ENCODE assay signal across 23 cellular contexts in the genomic region with DNA sequence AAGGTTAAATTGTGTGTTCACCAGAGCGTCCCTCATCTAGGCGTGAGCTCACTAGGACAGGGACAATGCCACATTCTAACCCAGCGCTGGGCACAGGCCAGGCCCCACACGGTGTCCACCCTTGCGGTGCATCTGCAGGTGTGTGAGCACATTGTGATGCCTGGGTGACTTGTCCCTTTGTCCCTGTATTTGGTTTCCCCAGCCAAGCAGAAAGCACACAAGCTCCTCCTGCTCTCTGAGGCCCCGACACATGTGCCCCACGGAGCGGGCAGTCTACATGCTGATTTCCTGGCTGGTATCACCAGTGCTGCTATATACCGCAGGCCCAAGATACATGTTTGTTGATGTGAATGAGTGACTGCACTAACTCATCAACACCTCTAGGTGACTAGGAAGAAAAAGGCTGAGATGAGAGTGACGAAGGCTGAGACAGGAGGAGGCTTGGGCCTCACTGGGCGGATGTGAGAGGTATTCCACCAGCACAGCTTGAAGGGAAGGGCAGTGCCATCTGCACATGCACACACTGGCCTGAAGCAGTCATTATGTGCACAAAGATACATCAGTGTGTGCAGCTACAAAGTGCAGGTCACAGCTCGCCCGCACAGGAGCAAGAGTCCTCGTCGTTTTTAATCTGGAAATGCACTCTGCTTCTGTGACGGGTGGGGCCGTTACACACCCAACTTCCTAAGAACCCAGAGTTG.
DNase-seq lines count a peak whose midpoint lies in the region; ATAC-seq and TF ChIP-seq lines count a peak whose summit lies in the region.
"Had no signal": no experiment of that assay in that cellular context is flagged by ENCODE, and none has a peak within 500 bp of the region (broad histone marks: within the 10 kb centered on the region; RNA-seq: fewer than 3 reads in every experiment).

No MANE protein-coding gene starts in this region.

- H3K4ac ChIP-seq in trophoblast cell (ENCODE audit: low read depth, low read length), result no peak overlapping the region

- H2BK5ac ChIP-seq in trophoblast cell (ENCODE audit: low read depth, low read length, poor library complexity), result no peak overlapping the region

- H3K4me1 ChIP-seq in esophagus squamous epithelium (peaks cover 3 to 30% (median 4%) of the 10 kb centered on the region in 3 donors), trophoblast cell (ENCODE audit: control insufficient read depth in 1 of 2, insufficient read depth in 2 of 2, low read length in 2 of 2) (peaks cover 12 to 16% of the 10 kb centered on the region in 2 experiments)
- H3K4me1 ChIP-seq: upper lobe of right lung had no signal

- no peak for TF ChIP-seq POLR2A in esophagus squamous epithelium (IDR thresholded peaks at IDR 0.05)

- DNase-seq in NCI-H510A treated with DMSO at 0.1 percent for 48 hours (lab: John Stamatoyannopoulos, UW) (peak; percentile 69), NCI-H510A (lab: John Stamatoyannopoulos, UW) (no peak), NCI-H2171 treated with DMSO at 0.1 percent for 48 hours (lab: John Stamatoyannopoulos, UW) (peak; percentile 89), esophagus squamous epithelium (lab: John Stamatoyannopoulos, UW) (no peak), trophoblast cell (no peak), hepatic stellate cell (ENCODE audit: low spot score) (no peak), DMS 273 treated with DMSO at 0.1 percent for 48 hours (lab: John Stamatoyannopoulos, UW) (no peak)
- DNase-seq: 8988T; activated CD4-positive, alpha-beta T cell treated with anti-CD3 and anti-CD28 coated beads, Interleukin-2, amount 50 U/mL, for 48 hours; activated CD4-positive, CD25-positive, alpha-beta regulatory T cell treated with anti-CD3 and anti-CD28 coated beads, Interleukin-2, amount 50 U/mL, for 72 hours; activated naive CD4-positive, alpha-beta T cell treated with anti-CD3 and anti-CD28 coated beads, Interleukin-2, amount 10 ng/mL, durations not matched to agents 7 days and 5 days; amniotic stem cell; C1 segment of cervical spinal cord; naive thymus-derived CD8-positive, alpha-beta T cell; NCI-H1048; NCI-H526; NK-92 treated with Interleukin-12 subunit alpha and Interleukin-12 subunit beta, amount 100 ng/mL, for 24 hours; PC-3; stimulated activated naive CD4-positive, alpha-beta T cell; T-helper 17 cell; upper lobe of right lung had no signal

- H4K8ac ChIP-seq in trophoblast cell (ENCODE audit: low read depth, low read length), result no peak overlapping the region

- peak in 1 of 6 experiments; percentile 54 for TF ChIP-seq CTCF in esophagus squamous epithelium (IDR thresholded peaks at IDR 0.05)

- H3K79me2 ChIP-seq in trophoblast cell (ENCODE audit: control insufficient read depth, insufficient read depth, low read length, poor library complexity), result no peaks in the 10 kb centered on the region

- H4K12ac ChIP-seq in trophoblast cell (ENCODE audit: low read depth, low read length), result no peak overlapping the region

- no peak overlapping the region for H3K18ac ChIP-seq in trophoblast cell (ENCODE audit: low read length)

- H3K4me2 ChIP-seq in trophoblast cell (ENCODE audit: low read length), result no peak overlapping the region

- intact Hi-C loops in esophagus squamous epithelium (cut with DNase I), result no loop called here

- H3K27ac ChIP-seq in esophagus squamous epithelium (peak overlapping the region; percentile 55 to 85 (median 69)), trophoblast cell (ENCODE audit: low read depth, low read length) (no peak overlapping the region)
- H3K27ac ChIP-seq: upper lobe of right lung had no signal

- no peaks in the 10 kb centered on the region for H3K27me3 ChIP-seq in esophagus squamous epithelium
- H3K27me3 ChIP-seq in trophoblast cell (ENCODE audit: insufficient read depth, low read length), result no peaks in the 10 kb centered on the region
- H3K27me3 ChIP-seq: upper lobe of right lung had no signal

- no peak overlapping the region for H2BK12ac ChIP-seq in trophoblast cell (ENCODE audit: low read length)

- no peak overlapping the region for H2AFZ ChIP-seq in trophoblast cell (ENCODE audit: insufficient read depth, low read length, poor library complexity)

- H3K14ac ChIP-seq in trophoblast cell (ENCODE audit: low read length), result no peak overlapping the region

- H3K36me3 ChIP-seq in esophagus squamous epithelium (peaks cover 0 to 11% (median 3%) of the 10 kb centered on the region in 3 donors), trophoblast cell (ENCODE audit: control insufficient read depth in 1 of 2, insufficient read depth in 2 of 2, low read length in 2 of 2) (peaks cover 2 to 3% of the 10 kb centered on the region in 2 experiments)
- H3K36me3 ChIP-seq: upper lobe of right lung had no signal

- H3K9ac ChIP-seq in trophoblast cell (ENCODE audit: low read length), result no peak overlapping the region

- H3K4me3 ChIP-seq in esophagus squamous epithelium (no peak overlapping the region), trophoblast cell (ENCODE audit: low read depth, low read length) (peak overlapping the region; percentile 29)
- H3K4me3 ChIP-seq: upper lobe of right lung had no signal

- no peak for ATAC-seq in HG02840 (IDR thresholded peaks at IDR 0.05; ENCODE audit: low FRiP score, unreplicated experiment)
- ATAC-seq: naive thymus-derived CD8-positive, alpha-beta T cell; PC-3; SK-N-SH treated with all-trans-retinoic acid at 6 μM for 48 hours; T-helper 17 cell had no signal

- H3K9me3 ChIP-seq in esophagus squamous epithelium, result no peaks in the 10 kb centered on the region
- peaks cover 2% of the 10 kb centered on the region for H3K9me3 ChIP-seq in trophoblast cell (ENCODE audit: insufficient read depth, low read depth, low read length)
- H3K9me3 ChIP-seq: upper lobe of right lung had no signal

- WGBS in esophagus squamous epithelium, 2 donors, result 67 to 73% methylated on average over 11 to 13 of the region's 17 CpGs
- no CpG with 5 or more reads among the region's 17 CpGs for WGBS in trophoblast cell (ENCODE audit: extremely low coverage, insufficient coverage, insufficient read length)

- no peak overlapping the region for H3K23ac ChIP-seq in trophoblast cell (ENCODE audit: low read length)

- no peak overlapping the region for H2BK120ac ChIP-seq in trophoblast cell (ENCODE audit: insufficient read depth, low read length, poor library complexity)

- no peak overlapping the region for H4K91ac ChIP-seq in trophoblast cell (ENCODE audit: low read depth, low read length)

- no peak overlapping the region for H2AK5ac ChIP-seq in trophoblast cell (ENCODE audit: low read length)

- peaks cover 3% of the 10 kb centered on the region for H3K79me1 ChIP-seq in trophoblast cell (ENCODE audit: low read length)

Comparison
In these comparisons a context has a peak if more than half of its experiments do, and no peak if none do; other contexts are left out.
1. DNase-seq: peak in NCI-H510A treated with DMSO at 0.1 percent for 48 hours (single experiment) and NCI-H2171 treated with DMSO at 0.1 percent for 48 hours (single experiment); none in NCI-H510A (single experiment), esophagus squamous epithelium (single experiment), trophoblast cell (0 of 2), hepatic stellate cell (single experiment) and DMS 273 treated with DMSO at 0.1 percent for 48 hours (single experiment).